ENCODE assay signal across 8 cellular contexts in genomic region chr11:62556102-62556871, GRCh38. TPM values are rescaled to one million over a fixed set of nuclear protein-coding genes. Genes with fewer than 3 reads are reported as not detected.
A peak's percentile ranks its signal among the peaks of the same experiment; 100 is the strongest.
DNase-seq lines count a peak whose midpoint lies in the region; ATAC-seq and TF ChIP-seq lines count a peak whose summit lies in the region.

No MANE protein-coding gene starts in this region.

- peak overlapping the region; percentile 85 for H3K4me2 ChIP-seq in SK-N-SH

- 8% methylated on average over 12 of the region's 14 CpGs for WGBS in SK-N-SH (ENCODE audit: low lambda C conversion rate)

- no peaks in the 10 kb centered on the region for H3K27me3 ChIP-seq in SK-N-SH (ENCODE audit: insufficient read depth)

- no peaks in the 10 kb centered on the region for H3K9me3 ChIP-seq in SK-N-SH

- TF ChIP-seq CTCF in SK-N-SH (IDR thresholded peaks at IDR 0.05) = no peak

- peak overlapping the region; percentile 85 to 97 for H3K27ac ChIP-seq in SK-N-SH (ENCODE audit: low read depth in 2 of 2, low read length in 1 of 2)

- H3K36me3 Mint-ChIP-seq in activated naive CD8-positive, alpha-beta T cell treated with anti-CD3 and anti-CD28 coated beads for 36 hours = peaks cover 57% of the 10 kb centered on the region

- H2AFZ ChIP-seq in SK-N-SH (ENCODE audit: low read depth) = no peak overlapping the region

- H3K9me2 ChIP-seq in SK-N-SH = no peaks in the 10 kb centered on the region

- H3F3A ChIP-seq in SK-N-SH (replicated peaks; ENCODE audit: insufficient read depth) = peaks cover 87% of the 10 kb centered on the region

- peak overlapping the region; percentile 59 for H3K4me3 Mint-ChIP-seq in activated naive CD8-positive, alpha-beta T cell treated with anti-CD3 and anti-CD28 coated beads for 36 hours

- H3K4me3 ChIP-seq in SK-N-SH (ENCODE audit: low read depth in 2 of 2, low read length in 1 of 2) = no peak overlapping the region; a peak in 1 of 4 replicates

- CTCF ChIA-PET in SK-N-SH (lab: Yijun Ruan, JAX) = interaction anchor here (1.0 to 11.8 kb wide), 6 partner anchors 12 to 449 kb away, joined by 3 to 90 read pairs (median 8); no protein-coding TSS in a partner anchor

- DNase-seq in AG20443 (ENCODE audit: low spot score) = peak; percentile 96
- DNase-seq in HS-27A (ENCODE audit: low read depth) = peak; percentile 97
- peak; percentile 90 for DNase-seq in SK-N-SH
- peak; percentile 90 for DNase-seq in activated naive CD8-positive, alpha-beta T cell treated with anti-CD3 and anti-CD28 coated beads for 36 hours
- DNase-seq in head of caudate nucleus = peak in 35 of 42 donors; percentile 37 to 80 (median 67)
- peak in 9 of 10 donors; percentile 59 to 96 (median 78) for DNase-seq in posterior cingulate gyrus

- peak overlapping the region; percentile 95 for H3K27ac Mint-ChIP-seq in activated naive CD8-positive, alpha-beta T cell treated with anti-CD3 and anti-CD28 coated beads for 36 hours

- POLR2A ChIA-PET in SK-N-SH (lab: Yijun Ruan, JAX) = interaction anchor here (0.7 to 1.8 kb wide), 5 partner anchors 9 to 156 kb away, joined by 3 to 4 read pairs (median 3); partner anchors contain the start of genes AHNAK, C11orf98, CSKMT and EEF1G

- peaks cover 2% of the 10 kb centered on the region for H3K9me3 Mint-ChIP-seq in activated naive CD8-positive, alpha-beta T cell treated with anti-CD3 and anti-CD28 coated beads for 36 hours

- intact Hi-C loops in head of caudate nucleus (cut with DNase I) (no loop called here), posterior cingulate gyrus (cut with DNase I) (no loop called here)

- peaks cover 23 to 30% of the 10 kb centered on the region in 2 experiments for H3K36me3 ChIP-seq in SK-N-SH (replicated peaks in 1 of 2; ENCODE audit: control insufficient read depth in 1 of 2, insufficient read depth in 2 of 2, low read length in 1 of 2)

- H3K4me1 ChIP-seq in SK-N-SH (ENCODE audit: control insufficient read depth in 1 of 2, insufficient read depth in 2 of 2, low read depth in 1 of 2, low read length in 1 of 2) = peaks cover 40 to 79% of the 10 kb centered on the region in 2 experiments

- ATAC-seq in GM19043 (IDR thresholded peaks at IDR 0.05; ENCODE audit: low read depth, unreplicated experiment) = peak; percentile 40
- ATAC-seq in GM19467 (IDR thresholded peaks at IDR 0.05; ENCODE audit: unreplicated experiment) = no peak

- peaks cover 3% of the 10 kb centered on the region for H3K27me3 Mint-ChIP-seq in activated naive CD8-positive, alpha-beta T cell treated with anti-CD3 and anti-CD28 coated beads for 36 hours

- TF ChIP-seq EP300 in SK-N-SH (IDR thresholded peaks at IDR 0.05; ENCODE audit: borderline replicate concordance in 1 of 2, low read depth in 1 of 2, low read length in 1 of 2) = peak in 1 of 2 experiments; percentile 42; a peak in 1 of 4 replicates

- peaks cover 89% of the 10 kb centered on the region for H3K4me1 Mint-ChIP-seq in activated naive CD8-positive, alpha-beta T cell treated with anti-CD3 and anti-CD28 coated beads for 36 hours

- H3K9ac ChIP-seq in SK-N-SH = peak overlapping the region; percentile 82

- H3K79me2 ChIP-seq in SK-N-SH (ENCODE audit: insufficient read depth) = peaks cover 33% of the 10 kb centered on the region; the same call in 1 of the 2 replicates

- TF ChIP-seq RAD21 in SK-N-SH (IDR thresholded peaks at IDR 0.05; ENCODE audit: low read length) = no peak

- peaks cover 6% of the 10 kb centered on the region for H4K20me1 ChIP-seq in SK-N-SH (ENCODE audit: insufficient read depth)

TF ChIP-seq in SK-N-SH, 30 proteins besides CTCF, POLR2A, EP300 and RAD21 (continues in another document):
- no peak for TF ChIP-seq CHD2 (IDR thresholded peaks at IDR 0.05; ENCODE audit: low read length, partially characterized antibody)
- no peak for TF ChIP-seq SMC3 (IDR thresholded peaks at IDR 0.05; ENCODE audit: low read depth, low read length)
- no peak for TF ChIP-seq REST (IDR thresholded peaks at IDR 0.05; ENCODE audit: low read depth, low read length)
- peak; percentile 99 for TF ChIP-seq MAX (IDR thresholded peaks at IDR 0.05; ENCODE audit: low read depth)
- TF ChIP-seq EZH2phosphoT487 (IDR thresholded peaks at IDR 0.05; ENCODE audit: borderline replicate concordance, low read depth) = no peak
- TF ChIP-seq FOXM1 (IDR thresholded peaks at IDR 0.05; ENCODE audit: low read depth) = no peak
- TF ChIP-seq RCOR1 (IDR thresholded peaks at IDR 0.05; ENCODE audit: low read length) = no peak
- no peak; the same call in 1 of the 2 replicates for TF ChIP-seq RXRA (IDR thresholded peaks at IDR 0.05; ENCODE audit: borderline replicate concordance, low read depth)
- 0 out of 2 replicates have a peak, but pooled peaks have one; percentile 29 for TF ChIP-seq SIN3A (IDR thresholded peaks at IDR 0.05; ENCODE audit: borderline replicate concordance, low read depth, low read length)
- TF ChIP-seq ZBTB33 (IDR thresholded peaks at IDR 0.05; ENCODE audit: borderline replicate concordance, low read depth) = no peak
- peak; percentile 64 for TF ChIP-seq TCF12 (IDR thresholded peaks at IDR 0.05)
- TF ChIP-seq NFIC (IDR thresholded peaks at IDR 0.05; ENCODE audit: borderline replicate concordance) = peak; percentile 73
- peak; percentile 84 for TF ChIP-seq FOSL2 (IDR thresholded peaks at IDR 0.05; ENCODE audit: borderline replicate concordance, low read depth)
- no peak for TF ChIP-seq GATA2 (CRISPR knock-in tag; IDR thresholded peaks at IDR 0.05)

RNA-seq across cellular contexts. Expression of gene AHNAK, which starts 9.7 kb away (rescaled TPM):
- polyA plus RNA-seq in SK-N-SH (2012; rRNA removed) = 57.8 and 62.3 TPM in 2 replicates
- polyA plus RNA-seq in SK-N-SH (2012; cell fraction: cytosol; rRNA removed) = 49.7 and 55.0 TPM in 2 replicates
- polyA plus RNA-seq in SK-N-SH (2012; cell fraction: nucleus; rRNA removed) = 78.7 and 115 TPM in 2 replicates
- 10 to 100 TPM; 12.3 to 12.5 TPM for total RNA-seq in activated naive CD8-positive, alpha-beta T cell treated with anti-CD3 and anti-CD28 coated beads for 36 hours

RNA-seq across cellular contexts. Expression of gene EEF1G, which starts 17.4 kb away (rescaled TPM):
- polyA plus RNA-seq in SK-N-SH (2012; rRNA removed) = 1,853 and 2,105 TPM in 2 replicates
- 1,837 and 2,039 TPM in 2 replicates for polyA plus RNA-seq in SK-N-SH (2012; cell fraction: cytosol; rRNA removed)
- polyA plus RNA-seq in SK-N-SH (2012; cell fraction: nucleus; rRNA removed) = 604 and 627 TPM in 2 replicates
- 1,000 to 10,000 TPM; 1,924 to 1,929 TPM for total RNA-seq in activated naive CD8-positive, alpha-beta T cell treated with anti-CD3 and anti-CD28 coated beads for 36 hours

RNA-seq across cellular contexts. Expression of gene TUT1, which starts 35.0 kb away (rescaled TPM):
- polyA plus RNA-seq in SK-N-SH (2012; rRNA removed) = 27.3 and 30.0 TPM in 2 replicates
- polyA plus RNA-seq in SK-N-SH (2012; cell fraction: cytosol; rRNA removed) = 10.5 and 13.8 TPM in 2 replicates
- 97.9 and 105 TPM in 2 replicates for polyA plus RNA-seq in SK-N-SH (2012; cell fraction: nucleus; rRNA removed)
- total RNA-seq in activated naive CD8-positive, alpha-beta T cell treated with anti-CD3 and anti-CD28 coated beads for 36 hours = 10 to 100 TPM; 29.1 to 32.2 TPM

RNA-seq across cellular contexts. Expression of gene MTA2, which starts 45.4 kb away (rescaled TPM):
- 18.4 and 20.6 TPM in 2 replicates for polyA plus RNA-seq in SK-N-SH (2012; rRNA removed)
- 12.7 and 15.6 TPM in 2 replicates for polyA plus RNA-seq in SK-N-SH (2012; cell fraction: cytosol; rRNA removed)
- 57.9 and 72.2 TPM in 2 replicates for polyA plus RNA-seq in SK-N-SH (2012; cell fraction: nucleus; rRNA removed)
- total RNA-seq in activated naive CD8-positive, alpha-beta T cell treated with anti-CD3 and anti-CD28 coated beads for 36 hours = 100 to 1,000 TPM; 196 to 200 TPM

RNA-seq across cellular contexts. Expression of gene EML3, which starts 56.3 kb away (rescaled TPM):
- polyA plus RNA-seq in SK-N-SH (2012; rRNA removed) = 43.0 and 47.8 TPM in 2 replicates
- 14.5 and 19.5 TPM in 2 replicates for polyA plus RNA-seq in SK-N-SH (2012; cell fraction: cytosol; rRNA removed)
- polyA plus RNA-seq in SK-N-SH (2012; cell fraction: nucleus; rRNA removed) = 247 and 252 TPM in 2 replicates
- total RNA-seq in activated naive CD8-positive, alpha-beta T cell treated with anti-CD3 and anti-CD28 coated beads for 36 hours = 100 to 1,000 TPM; 112 to 121 TPM
